ENCODE assay signal across 23 cellular contexts in genomic region chr11:64150051-64150450, GRCh38. TPM values are rescaled to one million over a fixed set of nuclear protein-coding genes. Genes with fewer than 3 reads are reported as not detected.
DNase-seq lines count a peak whose midpoint lies in the region; ATAC-seq and TF ChIP-seq lines count a peak whose summit lies in the region.
"Had no signal": no experiment of that assay in that cellular context is flagged by ENCODE, and none has a peak within 500 bp of the region (broad histone marks: within the 10 kb centered on the region; RNA-seq: fewer than 3 reads in every experiment).

No MANE protein-coding gene starts in this region.

- no peak overlapping the region for H2BK12ac ChIP-seq in neuronal stem cell (ENCODE audit: low read length)

- WGBS in neuronal stem cell (ENCODE audit: extremely low coverage in 2 of 2, insufficient read length in 2 of 2, insufficient replicate concordance in 1 of 2), 2 donors = no CpG with 5 or more reads among the region's 15 CpGs
- WGBS in thyroid gland, 2 donors = 89 to 94% methylated on average over 11 to 15 of the region's 15 CpGs

- H3K27me3 ChIP-seq in left ventricle myocardium inferior (ENCODE audit: low read depth) (no peaks in the 10 kb centered on the region), neuronal stem cell (ENCODE audit: control insufficient read depth in 3 of 3, insufficient read depth in 3 of 3, low read depth in 1 of 3, low read length in 3 of 3) (no peaks in the 10 kb centered on the region), thyroid gland (no peaks in the 10 kb centered on the region)
- H3K27me3 ChIP-seq: BE2C; BLaER1 treated with 17β-estradiol and CSF1 and Interleukin-3, amounts not matched to agents 10 nM and 100 nM had no signal

- no peaks in the 10 kb centered on the region for H3K9me3 ChIP-seq in left ventricle myocardium inferior (replicated peaks)
- H3K9me3 ChIP-seq in neuronal stem cell (replicated peaks in 1 of 2; ENCODE audit: control insufficient read depth in 2 of 2, insufficient read depth in 1 of 2, low read depth in 1 of 2, low read length in 2 of 2) = no peaks in the 10 kb centered on the region
- H3K9me3 ChIP-seq in thyroid gland = no peaks in the 10 kb centered on the region
- H3K9me3 ChIP-seq: A549; BE2C; BLaER1 treated with 17β-estradiol and CSF1 and Interleukin-3, amounts not matched to agents 10 nM and 100 nM; HAP-1 had no signal

- H3K27ac ChIP-seq in left ventricle myocardium inferior (replicated peaks) (peak overlapping the region; percentile 88), neuronal stem cell (replicated peaks; ENCODE audit: low read length) (no peak overlapping the region), thyroid gland (peak overlapping the region; percentile 41 to 73 (median 68))
- H3K27ac ChIP-seq: A549; BLaER1 treated with 17β-estradiol and CSF1 and Interleukin-3, amounts not matched to agents 10 nM and 100 nM had no signal

- H3K4me2 ChIP-seq in neuronal stem cell (ENCODE audit: insufficient read depth, low read length, poor library complexity, severe bottlenecking) = no peak overlapping the region
- H3K4me2 ChIP-seq: A549; BLaER1 treated with 17β-estradiol and CSF1 and Interleukin-3, amounts not matched to agents 10 nM and 100 nM; GM23338 had no signal

- ATAC-seq in Right ventricle myocardium inferior = no peak
- ATAC-seq: A549, GM23338 had no signal

- no peak overlapping the region for H2AK5ac ChIP-seq in neuronal stem cell (ENCODE audit: low read depth, low read length)

- H3K4me1 ChIP-seq in left ventricle myocardium inferior = peaks cover 74% of the 10 kb centered on the region
- H3K4me1 ChIP-seq in neuronal stem cell (ENCODE audit: control insufficient read depth in 2 of 2, insufficient read depth in 1 of 2, low read depth in 1 of 2, low read length in 2 of 2) = peaks cover 9 to 22% of the 10 kb centered on the region in 2 donors
- peaks cover 32 to 43% of the 10 kb centered on the region in 2 donors for H3K4me1 ChIP-seq in thyroid gland
- H3K4me1 ChIP-seq: A549 had no signal

- H3K4me3 ChIP-seq in left ventricle myocardium inferior = no peak overlapping the region
- no peak overlapping the region for H3K4me3 ChIP-seq in neuronal stem cell (ENCODE audit: low read length in 2 of 2)
- H3K4me3 ChIP-seq in thyroid gland (replicated peaks in 1 of 3) = no peak overlapping the region
- H3K4me3 ChIP-seq: A549; BLaER1 treated with 17β-estradiol and CSF1 and Interleukin-3, amounts not matched to agents 10 nM and 100 nM; GM23338; HAP-1 had no signal

- no peak overlapping the region for H4K8ac ChIP-seq in neuronal stem cell (ENCODE audit: low read depth, low read length)

- no peak overlapping the region for H3K4ac ChIP-seq in neuronal stem cell (ENCODE audit: low read length)

- intact Hi-C loops in left ventricle myocardium inferior (cut with micrococcal nuclease) (no loop called here), Right ventricle myocardium inferior (cut with DNase I) (loop anchor here (10.0 kb wide), 1 partner anchor 385 kb away; the partner anchor contains the start of gene ZFTA), thyroid gland (cut with DNase I) (loop anchor here (5.0 kb wide), 1 partner anchor 313 kb away; the partner anchor contains the start of gene MARK2)

- H4K91ac ChIP-seq in neuronal stem cell (ENCODE audit: low read depth, low read length, poor library complexity) = no peak overlapping the region

- no peak overlapping the region for H3K9ac ChIP-seq in neuronal stem cell (ENCODE audit: low read depth, low read length, poor library complexity)

- DNase-seq in left ventricle myocardium inferior (no peak), Right ventricle myocardium inferior (ENCODE audit: missing footprints) (no peak), neuronal stem cell (ENCODE audit: low spot score) (no peak), thyroid gland (no peak), endothelial cell (ENCODE audit: low spot score) (no peak), NCI-H526 (lab: John Stamatoyannopoulos, UW) (no peak), SW480 (ENCODE audit: low spot score) (no peak)
- DNase-seq: 8988T; ACHN; AML-193; CD4-positive, alpha-beta T cell; CD8-positive, alpha-beta memory T cell; DMS 273 treated with DMSO at 0.1 percent for 48 hours; DND-41; HFFc6 had no signal

- TF ChIP-seq CTCF in left ventricle myocardium inferior (IDR thresholded peaks at IDR 0.05; ENCODE audit: borderline replicate concordance) (no peak), brain (conservative IDR thresholded peaks at IDR 0.05) (no peak), thyroid gland (IDR thresholded peaks at IDR 0.05) (no peak), endothelial cell (IDR thresholded peaks at IDR 0.05; ENCODE audit: unreplicated experiment) (no peak)

- no peak overlapping the region for H2BK120ac ChIP-seq in neuronal stem cell (ENCODE audit: low read depth, low read length)

- H3K27me3 Mint-ChIP-seq in brain (no peaks in the 10 kb centered on the region), endothelial cell (ENCODE audit: unreplicated experiment) (peaks cover 14% of the 10 kb centered on the region)
- H3K27me3 Mint-ChIP-seq: CD4-positive, alpha-beta T cell had no signal

- H3K9me3 Mint-ChIP-seq in brain = no peaks in the 10 kb centered on the region
- H3K9me3 Mint-ChIP-seq in endothelial cell (ENCODE audit: unreplicated experiment) = no peaks in the 10 kb centered on the region
- H3K9me3 Mint-ChIP-seq: CD14-positive monocyte; CD4-positive, alpha-beta T cell; CD8-positive, alpha-beta memory T cell; GM23338; HFFc6 had no signal

- H3K23ac ChIP-seq in neuronal stem cell (ENCODE audit: low read depth, low read length, poor library complexity) = no peak overlapping the region

- H3K27ac Mint-ChIP-seq in brain (peak overlapping the region; percentile 70 to 100 (median 98)), endothelial cell (ENCODE audit: unreplicated experiment) (no peak overlapping the region)
- H3K27ac Mint-ChIP-seq: CD4-positive, alpha-beta T cell; GM23338; HFFc6 had no signal

- H2BK5ac ChIP-seq in neuronal stem cell (ENCODE audit: low read length) = peak overlapping the region; percentile 49

- H3K4me3 Mint-ChIP-seq in brain (peak overlapping the region in 1 of 5 experiments; percentile 7), endothelial cell (ENCODE audit: unreplicated experiment) (no peak overlapping the region)
- H3K4me3 Mint-ChIP-seq: CD14-positive monocyte; CD4-positive, alpha-beta T cell; CD8-positive, alpha-beta memory T cell; GM23338; HFFc6 had no signal

- H3K79me1 ChIP-seq in neuronal stem cell (ENCODE audit: low read depth, low read length) = no peaks in the 10 kb centered on the region

- no peak overlapping the region for H3K14ac ChIP-seq in neuronal stem cell (ENCODE audit: low read length)

- no peak overlapping the region for H3K18ac ChIP-seq in neuronal stem cell (ENCODE audit: low read length)

- no peak for TF ChIP-seq POLR2A in thyroid gland (IDR thresholded peaks at IDR 0.05)

- no peak overlapping the region for H2BK15ac ChIP-seq in neuronal stem cell (ENCODE audit: low read length)

- H3K4me1 Mint-ChIP-seq in brain (peaks cover 70% of the 10 kb centered on the region), endothelial cell (ENCODE audit: unreplicated experiment) (peaks cover 12% of the 10 kb centered on the region)

- H2AFZ ChIP-seq in neuronal stem cell (ENCODE audit: low read length) = no peak overlapping the region
- H2AFZ ChIP-seq: GM23338 had no signal

- no peaks in the 10 kb centered on the region for H3K36me3 Mint-ChIP-seq in brain
- H3K36me3 Mint-ChIP-seq in endothelial cell (ENCODE audit: low read depth, unreplicated experiment) = peaks cover 5% of the 10 kb centered on the region
- H3K36me3 Mint-ChIP-seq: CD14-positive monocyte; CD8-positive, alpha-beta memory T cell had no signal

- peaks cover 5% of the 10 kb centered on the region for H3K36me3 ChIP-seq in left ventricle myocardium inferior
- H3K36me3 ChIP-seq in neuronal stem cell (replicated peaks in 1 of 2; ENCODE audit: control insufficient read depth in 2 of 2, insufficient read depth in 2 of 2, low read length in 2 of 2) = no peaks in the 10 kb centered on the region
- H3K36me3 ChIP-seq in thyroid gland = no peaks in the 10 kb centered on the region
- H3K36me3 ChIP-seq: BE2C had no signal

RNA-seq across cellular contexts. Expression of gene MACROD1, which starts 15.9 kb away (rescaled TPM):
- total RNA-seq in left ventricle myocardium inferior (127 TPM), Right ventricle myocardium inferior (119 TPM), thyroid gland (10 to 100 TPM; 62.5 to 89.5 (median 70.0) TPM), endothelial cell (ENCODE audit: unreplicated experiment) (4.1 TPM)
- 59.5 TPM for polyA plus RNA-seq in brain (ENCODE audit: insufficient read depth, low read depth, low replicate concordance)
- 20.5 TPM for polyA plus RNA-seq in neuronal stem cell (2013, experiment 1 of 2)
- 20.6 TPM for polyA plus RNA-seq in neuronal stem cell (2013, experiment 2 of 2)

RNA-seq across cellular contexts. Expression of gene STIP1, which starts 35.9 kb away (rescaled TPM):
- total RNA-seq in left ventricle myocardium inferior (97.4 TPM), Right ventricle myocardium inferior (124 TPM), thyroid gland (100 to 1,000 TPM in 2 of 4 donors, 10 to 100 TPM in 2; 80.8 to 116 (median 106) TPM), endothelial cell (ENCODE audit: unreplicated experiment) (124 TPM)
- 307 TPM for polyA plus RNA-seq in brain (ENCODE audit: insufficient read depth, low read depth, low replicate concordance)
- polyA plus RNA-seq in neuronal stem cell (2013, experiment 1 of 2) = 160 TPM
- 156 TPM for polyA plus RNA-seq in neuronal stem cell (2013, experiment 2 of 2)

RNA-seq across cellular contexts. Expression of gene FERMT3, which starts 56.5 kb away (rescaled TPM):
- total RNA-seq in left ventricle myocardium inferior (5.4 TPM), Right ventricle myocardium inferior (9.6 TPM), thyroid gland (10 to 100 TPM in 2 of 4 donors, 1 to 10 TPM in 2; 7.6 to 13.9 (median 10.8) TPM), endothelial cell (ENCODE audit: unreplicated experiment) (6.2 TPM)
- 5.6 TPM for polyA plus RNA-seq in brain (ENCODE audit: insufficient read depth, low read depth, low replicate concordance)
- 0.32 TPM for polyA plus RNA-seq in neuronal stem cell (2013, experiment 1 of 2)
- polyA plus RNA-seq in neuronal stem cell (2013, experiment 2 of 2) = 0.44 TPM
- total RNA-seq: H4 had no signal

Comparison
In these comparisons a context has a peak if more than half of its experiments do, and no peak if none do; other contexts are left out.
1. RNA of gene MACROD1, which starts 15.9 kb away (total RNA-seq): 127 TPM in left ventricle myocardium inferior (single experiment), 119 TPM in Right ventricle myocardium inferior (single experiment) and 62.5 to 89.5 TPM in thyroid gland; 4.1 TPM in endothelial cell (single experiment); every median in the first group is over 10 times any median in the second.